1 cellular context compared by ENCODE assay signal in genomic region chr3:50182533-50183099, GRCh38.
TF ChIP-seq lines count a peak whose summit lies in the region.

No MANE protein-coding gene starts in this region.

TF ChIP-seq in WTC11, 78 proteins besides CTCF, POLR2A, EP300 and RAD21:
- TF ChIP-seq ZNF396 (CRISPR knock-in tag; IDR thresholded peaks at IDR 0.05; ENCODE audit: borderline replicate concordance) (no peak), SMAD4 (CRISPR knock-in tag; IDR thresholded peaks at IDR 0.05) (no peak), TP53 (CRISPR knock-in tag; IDR thresholded peaks at IDR 0.05) (no peak), TEAD1 (CRISPR knock-in tag; IDR thresholded peaks at IDR 0.05) (no peak), HMGA2 (CRISPR knock-in tag; IDR thresholded peaks at IDR 0.05) (no peak), SMAD3 (CRISPR knock-in tag; IDR thresholded peaks at IDR 0.05; ENCODE audit: borderline replicate concordance) (no peak), ESRRA (CRISPR knock-in tag; IDR thresholded peaks at IDR 0.05; ENCODE audit: borderline replicate concordance) (no peak), PRRX2 (CRISPR knock-in tag; IDR thresholded peaks at IDR 0.05) (no peak), NFYB (CRISPR knock-in tag; conservative IDR thresholded peaks at IDR 0.05; ENCODE audit: low read depth) (no peak), ETV6 (CRISPR knock-in tag; IDR thresholded peaks at IDR 0.05) (no peak), MLX (CRISPR knock-in tag; IDR thresholded peaks at IDR 0.05) (no peak), ZNF121 (CRISPR knock-in tag; IDR thresholded peaks at IDR 0.05) (no peak), NFATC4 (CRISPR knock-in tag; IDR thresholded peaks at IDR 0.05) (no peak)
- TF ChIP-seq, protein P1, sequence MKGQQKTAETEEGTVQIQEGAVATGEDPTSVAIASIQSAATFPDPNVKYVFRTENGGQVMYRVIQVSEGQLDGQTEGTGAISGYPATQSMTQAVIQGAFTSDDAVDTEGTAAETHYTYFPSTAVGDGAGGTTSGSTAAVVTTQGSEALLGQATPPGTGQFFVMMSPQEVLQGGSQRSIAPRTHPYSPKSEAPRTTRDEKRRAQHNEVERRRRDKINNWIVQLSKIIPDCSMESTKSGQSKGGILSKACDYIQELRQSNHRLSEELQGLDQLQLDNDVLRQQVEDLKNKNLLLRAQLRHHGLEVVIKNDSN (CRISPR knock-in tag; IDR thresholded peaks at IDR 0.05), result no peak
- TF ChIP-seq, protein P2, sequence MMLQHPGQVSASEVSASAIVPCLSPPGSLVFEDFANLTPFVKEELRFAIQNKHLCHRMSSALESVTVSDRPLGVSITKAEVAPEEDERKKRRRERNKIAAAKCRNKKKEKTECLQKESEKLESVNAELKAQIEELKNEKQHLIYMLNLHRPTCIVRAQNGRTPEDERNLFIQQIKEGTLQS (CRISPR knock-in tag; conservative IDR thresholded peaks at IDR 0.05), result no peak
